ENCODE assay signal across 25 cellular contexts in genomic region chr14:55151601-55152000, GRCh38. TPM values are rescaled to one million over a fixed set of nuclear protein-coding genes. Genes with fewer than 3 reads are reported as not detected.
DNase-seq lines count a peak whose midpoint lies in the region; ATAC-seq lines count a peak whose summit lies in the region.
"Had no signal": no experiment of that assay in that cellular context is flagged by ENCODE, and none has a peak within 500 bp of the region (broad histone marks: within the 10 kb centered on the region; RNA-seq: fewer than 3 reads in every experiment).

No MANE protein-coding gene starts in this region.

- peaks cover 68% of the 10 kb centered on the region for H3K36me3 Mint-ChIP-seq in activated naive CD4-positive, alpha-beta T cell treated with anti-CD3 and anti-CD28 coated beads, Interleukin-2, amount 10 ng/mL, durations not matched to agents 7 days and 5 days

- no peaks in the 10 kb centered on the region for H3K9me3 Mint-ChIP-seq in activated naive CD4-positive, alpha-beta T cell treated with anti-CD3 and anti-CD28 coated beads, Interleukin-2, amount 10 ng/mL, durations not matched to agents 7 days and 5 days
- H3K9me3 Mint-ChIP-seq: CD8-positive, alpha-beta memory T cell had no signal

- no peak for DNase-seq in activated naive CD4-positive, alpha-beta T cell treated with anti-CD3 and anti-CD28 coated beads, Interleukin-2, amount 10 ng/mL, durations not matched to agents 7 days and 5 days
- DNase-seq in activated naive CD4-positive, alpha-beta T cell treated with anti-CD3 and anti-CD28 coated beads, Interleukin-2, amount 50 U/mL, for 16 hours = no peak
- DNase-seq in adipocyte (ENCODE audit: low read depth) = peak; percentile 43
- peak; percentile 37 for DNase-seq in fibroblast of peridontal ligament (ENCODE audit: extremely low read depth)
- no peak for DNase-seq in T-helper 2 cell
- no peak for DNase-seq in stimulated activated CD4-positive, alpha-beta T cell treated with anti-CD3 and anti-CD28 coated beads, Interleukin-1b, Interleukin-23, amount 100 ng/mL, for 48 hours
- no peak for DNase-seq in right cardiac atrium
- DNase-seq in DMS53 treated with DMSO at 0.1 percent for 48 hours (lab: John Stamatoyannopoulos, UW; ENCODE audit: unreplicated experiment) = no peak
- DNase-seq: Calu3; CD8-positive, alpha-beta memory T cell; DMS153; GDM1; Kasumi-1; MG63; NCI-H1092; NCI-H1436; NCI-H1930; NCI-H226; NCI-H510A treated with DMSO at 0.1 percent for 48 hours; NCI-H748 treated with DMSO at 0.1 percent for 48 hours; SIG-M5 had no signal

- ATAC-seq in right cardiac atrium = no peak
- ATAC-seq: Panc1, SK-N-SH treated with all-trans-retinoic acid at 6 μM for 48 hours had no signal

- peak overlapping the region; percentile 33 for H3K27ac Mint-ChIP-seq in activated naive CD4-positive, alpha-beta T cell treated with anti-CD3 and anti-CD28 coated beads, Interleukin-2, amount 10 ng/mL, durations not matched to agents 7 days and 5 days

- H3K27me3 Mint-ChIP-seq in activated naive CD4-positive, alpha-beta T cell treated with anti-CD3 and anti-CD28 coated beads, Interleukin-2, amount 10 ng/mL, durations not matched to agents 7 days and 5 days = no peaks in the 10 kb centered on the region
- H3K27me3 Mint-ChIP-seq: CD8-positive, alpha-beta memory T cell had no signal

- H3K4me3 ChIP-seq in adipocyte (ENCODE audit: low read length) (no peak overlapping the region), right cardiac atrium (ENCODE audit: low read length) (no peak overlapping the region)
- H3K4me3 ChIP-seq: MG63 had no signal

- no peak overlapping the region for H3K9ac ChIP-seq in adipocyte (ENCODE audit: low read length)

- H3K4me3 Mint-ChIP-seq in activated naive CD4-positive, alpha-beta T cell treated with anti-CD3 and anti-CD28 coated beads, Interleukin-2, amount 10 ng/mL, durations not matched to agents 7 days and 5 days = no peak overlapping the region
- H3K4me3 Mint-ChIP-seq: CD8-positive, alpha-beta memory T cell had no signal

- CTCF ChIA-PET in activated naive CD4-positive, alpha-beta T cell treated with anti-CD3 and anti-CD28 coated beads, Interleukin-2, amount 10 ng/mL, durations not matched to agents 7 days and 5 days (lab: Charles Lee) = interaction anchor here (1.0 kb wide), 1 partner anchor 101 kb away, joined by 3 read pairs; the partner anchor contains the start of gene MAPK1IP1L

- H3K4me1 ChIP-seq in adipocyte (ENCODE audit: control insufficient read depth, insufficient read depth, low read length) (peaks cover 13% of the 10 kb centered on the region), right cardiac atrium (ENCODE audit: control insufficient read depth, insufficient read depth, low read length) (no peaks in the 10 kb centered on the region)

- intact Hi-C loops in right cardiac atrium (cut with DNase I) = no loop called here

- H3K27me3 ChIP-seq in adipocyte (replicated peaks; ENCODE audit: control insufficient read depth, insufficient read depth, low read length) (no peaks in the 10 kb centered on the region), right cardiac atrium (ENCODE audit: control insufficient read depth, insufficient read depth) (no peaks in the 10 kb centered on the region)
- H3K27me3 ChIP-seq: MG63 had no signal

- H3K36me3 ChIP-seq in adipocyte (ENCODE audit: control insufficient read depth, insufficient read depth, low read length, severe bottlenecking) = peaks cover 12% of the 10 kb centered on the region

- H3K4me1 Mint-ChIP-seq in activated naive CD4-positive, alpha-beta T cell treated with anti-CD3 and anti-CD28 coated beads, Interleukin-2, amount 10 ng/mL, durations not matched to agents 7 days and 5 days = peaks cover 6% of the 10 kb centered on the region

- WGBS in right cardiac atrium = 90% methylated on average over 1 of the region's 1 CpG

- H3K9me3 ChIP-seq in adipocyte (ENCODE audit: control insufficient read depth, low read length) (no peaks in the 10 kb centered on the region), right cardiac atrium (ENCODE audit: control insufficient read depth, low read length) (no peaks in the 10 kb centered on the region)
- H3K9me3 ChIP-seq: MG63 had no signal

- no peak overlapping the region for H3K27ac ChIP-seq in right cardiac atrium (ENCODE audit: low read length)
- H3K27ac ChIP-seq: 22Rv1, C4-2B had no signal

RNA-seq across cellular contexts. Expression of gene LGALS3, which starts 22.5 kb away (rescaled TPM):
- 100 to 1,000 TPM; 139 to 186 (median 164) TPM for total RNA-seq in right cardiac atrium
- 271 TPM for polyA plus RNA-seq in right cardiac atrium

RNA-seq across cellular contexts. Expression of gene DLGAP5, which starts 39.8 kb away (rescaled TPM):
- under 1 TPM in 3 of 4 donors, not detected in 1; 0.23 to 0.89 (median 0.38) TPM for total RNA-seq in right cardiac atrium
- 0.02 TPM for polyA plus RNA-seq in right cardiac atrium

Comparison
In these comparisons a context has a peak if more than half of its experiments do, and no peak if none do; other contexts are left out.
1. DNase-seq: peak in adipocyte (single experiment) and fibroblast of peridontal ligament (single experiment); none in activated naive CD4-positive, alpha-beta T cell treated with anti-CD3 and anti-CD28 coated beads, Interleukin-2, amount 10 ng/mL, durations not matched to agents 7 days and 5 days (single experiment), activated naive CD4-positive, alpha-beta T cell treated with anti-CD3 and anti-CD28 coated beads, Interleukin-2, amount 50 U/mL, for 16 hours (single experiment), T-helper 2 cell (0 of 5), stimulated activated CD4-positive, alpha-beta T cell treated with anti-CD3 and anti-CD28 coated beads, Interleukin-1b, Interleukin-23, amount 100 ng/mL, for 48 hours (single experiment), right cardiac atrium (0 of 3) and DMS53 treated with DMSO at 0.1 percent for 48 hours (single experiment).